ENCODE assay signal across 14 cellular contexts in genomic region chr9:130026583-130027427, GRCh38. TPM values are rescaled to one million over a fixed set of nuclear protein-coding genes. Genes with fewer than 3 reads are reported as not detected.
A peak's percentile ranks its signal among the peaks of the same experiment; 100 is the strongest.
DNase-seq lines count a peak whose midpoint lies in the region; ATAC-seq and TF ChIP-seq lines count a peak whose summit lies in the region.
"Had no signal": no experiment of that assay in that cellular context is flagged by ENCODE, and none has a peak within 500 bp of the region (broad histone marks: within the 10 kb centered on the region; RNA-seq: fewer than 3 reads in every experiment).

No MANE protein-coding gene starts in this region.

- intact Hi-C loops in activated CD4-positive, alpha-beta T cell treated with anti-CD3 and anti-CD28 coated beads, Interleukin-2, amount 10 ng/mL, durations not matched to agents 24 days and 14 days (cut with micrococcal nuclease), result loop anchor here (2.0 kb wide), 1 partner anchor 16 kb away; no protein-coding TSS in a partner anchor

- no peaks in the 10 kb centered on the region for H3K27me3 Mint-ChIP-seq in activated CD4-positive, alpha-beta T cell treated with anti-CD3 and anti-CD28 coated beads, Interleukin-2, amount 10 ng/mL, durations not matched to agents 24 days and 14 days
- H3K27me3 Mint-ChIP-seq in activated naive CD8-positive, alpha-beta T cell treated with anti-CD3 and anti-CD28 coated beads, Interleukin-2, amount 10 ng/mL, durations not matched to agents 7 days and 5 days, result no peaks in the 10 kb centered on the region
- H3K27me3 Mint-ChIP-seq in stimulated activated memory B cell treated with anti-CD40 and anti-IgM and Interleukin-4, amounts not matched to agents 10 μg/mL and 1 μg/mL and 100 μg/mL, for 72 hours, result no peaks in the 10 kb centered on the region
- no peaks in the 10 kb centered on the region for H3K27me3 Mint-ChIP-seq in progenitor cell of endocrine pancreas

- peaks cover 80% of the 10 kb centered on the region for H3K4me1 Mint-ChIP-seq in activated CD4-positive, alpha-beta T cell treated with anti-CD3 and anti-CD28 coated beads, Interleukin-2, amount 10 ng/mL, durations not matched to agents 24 days and 14 days
- peaks cover 67% of the 10 kb centered on the region for H3K4me1 Mint-ChIP-seq in activated naive CD8-positive, alpha-beta T cell treated with anti-CD3 and anti-CD28 coated beads, Interleukin-2, amount 10 ng/mL, durations not matched to agents 7 days and 5 days
- peaks cover 99% of the 10 kb centered on the region for H3K4me1 Mint-ChIP-seq in stimulated activated memory B cell treated with anti-CD40 and anti-IgM and Interleukin-4, amounts not matched to agents 10 μg/mL and 1 μg/mL and 100 μg/mL, for 72 hours
- peaks cover 8% of the 10 kb centered on the region for H3K4me1 Mint-ChIP-seq in progenitor cell of endocrine pancreas (ENCODE audit: low read depth)

- TF ChIP-seq CTCF in progenitor cell of endocrine pancreas (IDR thresholded peaks at IDR 0.05; ENCODE audit: unreplicated experiment), result no peak

- H3K9me3 Mint-ChIP-seq in activated CD4-positive, alpha-beta T cell treated with anti-CD3 and anti-CD28 coated beads, Interleukin-2, amount 10 ng/mL, durations not matched to agents 24 days and 14 days, result peaks cover 5% of the 10 kb centered on the region
- no peaks in the 10 kb centered on the region for H3K9me3 Mint-ChIP-seq in activated naive CD8-positive, alpha-beta T cell treated with anti-CD3 and anti-CD28 coated beads, Interleukin-2, amount 10 ng/mL, durations not matched to agents 7 days and 5 days
- H3K9me3 Mint-ChIP-seq in stimulated activated memory B cell treated with anti-CD40 and anti-IgM and Interleukin-4, amounts not matched to agents 10 μg/mL and 1 μg/mL and 100 μg/mL, for 72 hours, result no peaks in the 10 kb centered on the region
- no peaks in the 10 kb centered on the region for H3K9me3 Mint-ChIP-seq in progenitor cell of endocrine pancreas (ENCODE audit: low read depth)

- no peak for ATAC-seq in activated naive CD8-positive, alpha-beta T cell treated with anti-CD3 and anti-CD28 coated beads, Interleukin-2, amount 10 ng/mL, durations not matched to agents 7 days and 5 days (ENCODE audit: low read depth)
- ATAC-seq in stimulated activated memory B cell treated with anti-CD40 and anti-IgM and Interleukin-4, amounts not matched to agents 10 μg/mL and 1 μg/mL and 100 μg/mL, for 72 hours, result no peak
- no peak for ATAC-seq in GM18867 (IDR thresholded peaks at IDR 0.05; ENCODE audit: unreplicated experiment)
- ATAC-seq: A549, Right ventricle myocardium inferior had no signal

- POLR2A ChIA-PET in activated naive CD8-positive, alpha-beta T cell treated with anti-CD3 and anti-CD28 coated beads, Interleukin-2, amount 10 ng/mL, durations not matched to agents 7 days and 5 days (lab: Charles Lee), result interaction anchor here (0.5 to 2.3 kb wide), 3 partner anchors 16 to 138 kb away, joined by 3 to 10 read pairs (median 4); partner anchors contain the start of gene FNBP1

- peaks cover 58% of the 10 kb centered on the region for H3K36me3 Mint-ChIP-seq in activated CD4-positive, alpha-beta T cell treated with anti-CD3 and anti-CD28 coated beads, Interleukin-2, amount 10 ng/mL, durations not matched to agents 24 days and 14 days (ENCODE audit: low read depth)
- peaks cover 21% of the 10 kb centered on the region for H3K36me3 Mint-ChIP-seq in activated naive CD8-positive, alpha-beta T cell treated with anti-CD3 and anti-CD28 coated beads, Interleukin-2, amount 10 ng/mL, durations not matched to agents 7 days and 5 days
- H3K36me3 Mint-ChIP-seq in stimulated activated memory B cell treated with anti-CD40 and anti-IgM and Interleukin-4, amounts not matched to agents 10 μg/mL and 1 μg/mL and 100 μg/mL, for 72 hours, result peaks cover 48% of the 10 kb centered on the region
- H3K36me3 Mint-ChIP-seq in progenitor cell of endocrine pancreas (ENCODE audit: insufficient read depth), result no peaks in the 10 kb centered on the region

- H3K27ac Mint-ChIP-seq in activated CD4-positive, alpha-beta T cell treated with anti-CD3 and anti-CD28 coated beads, Interleukin-2, amount 10 ng/mL, durations not matched to agents 24 days and 14 days, result peak overlapping the region; percentile 92
- peak overlapping the region; percentile 55 for H3K27ac Mint-ChIP-seq in activated naive CD8-positive, alpha-beta T cell treated with anti-CD3 and anti-CD28 coated beads, Interleukin-2, amount 10 ng/mL, durations not matched to agents 7 days and 5 days
- peak overlapping the region; percentile 100 for H3K27ac Mint-ChIP-seq in stimulated activated memory B cell treated with anti-CD40 and anti-IgM and Interleukin-4, amounts not matched to agents 10 μg/mL and 1 μg/mL and 100 μg/mL, for 72 hours
- H3K27ac Mint-ChIP-seq in progenitor cell of endocrine pancreas, result no peak overlapping the region

- peak overlapping the region; percentile 45 for H3K4me3 Mint-ChIP-seq in activated CD4-positive, alpha-beta T cell treated with anti-CD3 and anti-CD28 coated beads, Interleukin-2, amount 10 ng/mL, durations not matched to agents 24 days and 14 days
- H3K4me3 Mint-ChIP-seq in activated naive CD8-positive, alpha-beta T cell treated with anti-CD3 and anti-CD28 coated beads, Interleukin-2, amount 10 ng/mL, durations not matched to agents 7 days and 5 days, result peak overlapping the region; percentile 56
- peak overlapping the region; percentile 72 for H3K4me3 Mint-ChIP-seq in stimulated activated memory B cell treated with anti-CD40 and anti-IgM and Interleukin-4, amounts not matched to agents 10 μg/mL and 1 μg/mL and 100 μg/mL, for 72 hours
- H3K4me3 Mint-ChIP-seq in progenitor cell of endocrine pancreas (ENCODE audit: low read depth), result no peak overlapping the region

- no peak for DNase-seq in activated CD4-positive, alpha-beta T cell treated with anti-CD3 and anti-CD28 coated beads, Interleukin-2, amount 10 ng/mL, durations not matched to agents 24 days and 14 days
- DNase-seq in activated CD4-positive, alpha-beta T cell treated with anti-CD3 and anti-CD28 coated beads for 48 hours, result no peak
- DNase-seq in NOMO-1 treated with dmso at 0.1 percent for 144 hours (lab: John Stamatoyannopoulos, UW; ENCODE audit: unreplicated experiment) (peak; percentile 17), germinal center (ENCODE audit: low spot score) (no peak), progenitor cell of endocrine pancreas (ENCODE audit: low spot score, unreplicated experiment) (no peak)
- no peak for DNase-seq in activated naive CD8-positive, alpha-beta T cell treated with anti-CD3 and anti-CD28 coated beads, Interleukin-2, amount 10 ng/mL, durations not matched to agents 7 days and 5 days
- DNase-seq: GOT3, NCI-H1092, ovary, uterus had no signal

RNA-seq across cellular contexts. Expression of gene FNBP1, which starts 16.2 kb away (rescaled TPM):
- 245 TPM in 2 replicates for total RNA-seq in activated CD4-positive, alpha-beta T cell treated with anti-CD3 and anti-CD28 coated beads, Interleukin-2, amount 10 ng/mL, durations not matched to agents 24 days and 14 days
- 100 to 1,000 TPM; 191 to 194 TPM for total RNA-seq in activated naive CD8-positive, alpha-beta T cell treated with anti-CD3 and anti-CD28 coated beads, Interleukin-2, amount 10 ng/mL, durations not matched to agents 7 days and 5 days
- total RNA-seq in progenitor cell of endocrine pancreas, result 38.9 and 44.1 TPM in 2 replicates

RNA-seq across cellular contexts. Expression of gene GPR107, which starts 26.9 kb away (rescaled TPM):
- total RNA-seq in activated CD4-positive, alpha-beta T cell treated with anti-CD3 and anti-CD28 coated beads, Interleukin-2, amount 10 ng/mL, durations not matched to agents 24 days and 14 days, result 19.2 and 23.6 TPM in 2 replicates
- total RNA-seq in activated naive CD8-positive, alpha-beta T cell treated with anti-CD3 and anti-CD28 coated beads, Interleukin-2, amount 10 ng/mL, durations not matched to agents 7 days and 5 days, result 10 to 100 TPM; 23.2 to 25.1 TPM
- 46.7 and 48.7 TPM in 2 replicates for total RNA-seq in progenitor cell of endocrine pancreas
